Comparison of ENCODE assay signal across 1 cellular context in the genomic region with DNA sequence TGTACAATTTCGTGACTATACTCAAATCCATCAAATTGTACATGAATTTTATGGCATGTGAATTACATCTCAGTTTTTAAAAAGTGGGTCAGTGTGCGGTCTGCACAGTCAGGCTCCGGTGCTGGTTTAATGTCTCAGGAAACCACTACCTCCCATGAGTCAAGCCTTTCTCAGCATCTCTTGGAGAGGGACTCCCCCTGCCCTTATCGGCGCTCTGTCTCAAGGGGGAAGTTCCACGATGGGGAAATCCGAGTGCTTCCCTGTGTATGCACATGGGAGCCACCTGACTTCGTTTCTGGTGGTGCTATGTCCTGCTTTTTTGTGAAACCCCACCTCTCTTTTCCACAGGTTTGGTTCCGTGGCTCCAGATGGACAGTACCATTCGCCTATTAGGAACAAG.
TF ChIP-seq lines count a peak whose summit lies in the region.

No MANE protein-coding gene starts in this region.

TF ChIP-seq in GM12878, 131 proteins besides CTCF, POLR2A, EP300 and RAD21 (continued from another document):
- TF ChIP-seq SP1 (IDR thresholded peaks at IDR 0.05; ENCODE audit: low read depth, low read length) (no peak), CHD4 (IDR thresholded peaks at IDR 0.05) (no peak), MEF2A (IDR thresholded peaks at IDR 0.05; ENCODE audit: insufficient read depth, low read depth, low read length) (no peak), JUNB (IDR thresholded peaks at IDR 0.05) (peak; percentile 15; the same call in 1 of the 2 replicates), KDM1A (IDR thresholded peaks at IDR 0.05; ENCODE audit: borderline replicate concordance) (no peak), NBN (IDR thresholded peaks at IDR 0.05) (no peak), DPF2 (IDR thresholded peaks at IDR 0.05) (0 out of 2 replicates have a peak, but pooled peaks have one; percentile 37), MYB (IDR thresholded peaks at IDR 0.05; ENCODE audit: borderline replicate concordance, low read depth, low read length) (no peak), STAT1 (conservative IDR thresholded peaks at IDR 0.05) (no peak), ESRRA (IDR thresholded peaks at IDR 0.05; ENCODE audit: low read length) (no peak), CBFB (IDR thresholded peaks at IDR 0.05; ENCODE audit: low read depth) (0 out of 2 replicates have a peak, but pooled peaks have one; percentile 53)
- TF ChIP-seq, protein P1, sequence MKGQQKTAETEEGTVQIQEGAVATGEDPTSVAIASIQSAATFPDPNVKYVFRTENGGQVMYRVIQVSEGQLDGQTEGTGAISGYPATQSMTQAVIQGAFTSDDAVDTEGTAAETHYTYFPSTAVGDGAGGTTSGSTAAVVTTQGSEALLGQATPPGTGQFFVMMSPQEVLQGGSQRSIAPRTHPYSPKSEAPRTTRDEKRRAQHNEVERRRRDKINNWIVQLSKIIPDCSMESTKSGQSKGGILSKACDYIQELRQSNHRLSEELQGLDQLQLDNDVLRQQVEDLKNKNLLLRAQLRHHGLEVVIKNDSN (IDR thresholded peaks at IDR 0.05; ENCODE audit: borderline replicate concordance, extremely low read length, insufficient read depth, low read depth, low read length), result no peak
- TF ChIP-seq, protein P2, sequence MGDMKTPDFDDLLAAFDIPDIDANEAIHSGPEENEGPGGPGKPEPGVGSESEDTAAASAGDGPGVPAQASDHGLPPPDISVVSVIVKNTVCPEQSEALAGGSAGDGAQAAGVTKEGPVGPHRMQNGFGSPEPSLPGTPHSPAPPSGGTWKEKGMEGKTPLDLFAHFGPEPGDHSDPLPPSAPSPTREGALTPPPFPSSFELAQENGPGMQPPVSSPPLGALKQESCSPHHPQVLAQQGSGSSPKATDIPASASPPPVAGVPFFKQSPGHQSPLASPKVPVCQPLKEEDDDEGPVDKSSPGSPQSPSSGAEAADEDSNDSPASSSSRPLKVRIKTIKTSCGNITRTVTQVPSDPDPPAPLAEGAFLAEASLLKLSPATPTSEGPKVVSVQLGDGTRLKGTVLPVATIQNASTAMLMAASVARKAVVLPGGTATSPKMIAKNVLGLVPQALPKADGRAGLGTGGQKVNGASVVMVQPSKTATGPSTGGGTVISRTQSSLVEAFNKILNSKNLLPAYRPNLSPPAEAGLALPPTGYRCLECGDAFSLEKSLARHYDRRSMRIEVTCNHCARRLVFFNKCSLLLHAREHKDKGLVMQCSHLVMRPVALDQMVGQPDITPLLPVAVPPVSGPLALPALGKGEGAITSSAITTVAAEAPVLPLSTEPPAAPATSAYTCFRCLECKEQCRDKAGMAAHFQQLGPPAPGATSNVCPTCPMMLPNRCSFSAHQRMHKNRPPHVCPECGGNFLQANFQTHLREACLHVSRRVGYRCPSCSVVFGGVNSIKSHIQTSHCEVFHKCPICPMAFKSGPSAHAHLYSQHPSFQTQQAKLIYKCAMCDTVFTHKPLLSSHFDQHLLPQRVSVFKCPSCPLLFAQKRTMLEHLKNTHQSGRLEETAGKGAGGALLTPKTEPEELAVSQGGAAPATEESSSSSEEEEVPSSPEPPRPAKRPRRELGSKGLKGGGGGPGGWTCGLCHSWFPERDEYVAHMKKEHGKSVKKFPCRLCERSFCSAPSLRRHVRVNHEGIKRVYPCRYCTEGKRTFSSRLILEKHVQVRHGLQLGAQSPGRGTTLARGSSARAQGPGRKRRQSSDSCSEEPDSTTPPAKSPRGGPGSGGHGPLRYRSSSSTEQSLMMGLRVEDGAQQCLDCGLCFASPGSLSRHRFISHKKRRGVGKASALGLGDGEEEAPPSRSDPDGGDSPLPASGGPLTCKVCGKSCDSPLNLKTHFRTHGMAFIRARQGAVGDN (IDR thresholded peaks at IDR 0.05), result peak; percentile 77
- TF ChIP-seq, protein P3, sequence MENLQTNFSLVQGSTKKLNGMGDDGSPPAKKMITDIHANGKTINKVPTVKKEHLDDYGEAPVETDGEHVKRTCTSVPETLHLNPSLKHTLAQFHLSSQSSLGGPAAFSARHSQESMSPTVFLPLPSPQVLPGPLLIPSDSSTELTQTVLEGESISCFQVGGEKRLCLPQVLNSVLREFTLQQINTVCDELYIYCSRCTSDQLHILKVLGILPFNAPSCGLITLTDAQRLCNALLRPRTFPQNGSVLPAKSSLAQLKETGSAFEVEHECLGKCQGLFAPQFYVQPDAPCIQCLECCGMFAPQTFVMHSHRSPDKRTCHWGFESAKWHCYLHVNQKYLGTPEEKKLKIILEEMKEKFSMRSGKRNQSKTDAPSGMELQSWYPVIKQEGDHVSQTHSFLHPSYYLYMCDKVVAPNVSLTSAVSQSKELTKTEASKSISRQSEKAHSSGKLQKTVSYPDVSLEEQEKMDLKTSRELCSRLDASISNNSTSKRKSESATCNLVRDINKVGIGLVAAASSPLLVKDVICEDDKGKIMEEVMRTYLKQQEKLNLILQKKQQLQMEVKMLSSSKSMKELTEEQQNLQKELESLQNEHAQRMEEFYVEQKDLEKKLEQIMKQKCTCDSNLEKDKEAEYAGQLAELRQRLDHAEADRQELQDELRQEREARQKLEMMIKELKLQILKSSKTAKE (IDR thresholded peaks at IDR 0.05; ENCODE audit: low read depth, poor library complexity, severe bottlenecking), result peak; percentile 8
